ENCODE assay signal across 24 cellular contexts in genomic region chr13:66563076-66563475, GRCh38.
"Had no signal": no experiment of that assay in that cellular context is flagged by ENCODE, and none has a peak within 500 bp of the region (broad histone marks: within the 10 kb centered on the region; RNA-seq: fewer than 3 reads in every experiment).

No MANE protein-coding gene starts in this region.

- DNase-seq: activated T-cell treated with anti-CD3 and anti-CD28 coated beads, Interleukin-2, amount 50 U/mL, for 24 hours; aorta; head of caudate nucleus; hypothalamus; left ventricle myocardium superior; mammary epithelial cell; midbrain; ovary; psoas muscle; stimulated activated CD4-positive, alpha-beta T cell treated with anti-CD3 and anti-CD28 coated beads, Interleukin-4, amount 100 ng/mL, for 24 hours; stimulated activated naive CD4-positive, alpha-beta T cell treated with Interleukin-2 at 50 U/mL for 16 hours had no signal

- H3K27me3 Mint-ChIP-seq: activated T-cell treated with anti-CD3 and anti-CD28 coated beads, Interleukin-2, amount 50 U/mL, for 24 hours; activated T-helper 17 cell treated with anti-CD3 and anti-CD28 coated beads, Interleukin-2, amount 50 U/mL, for 72 hours; central memory CD8-positive, alpha-beta T cell; natural killer cell treated with Interleukin-12 subunit alpha and Interleukin-12 subunit beta and Interleukin-15 and Interleukin-18, amount 100 ng/mL, for 72 hours; type B pancreatic cell had no signal

- H3K36me3 ChIP-seq: breast epithelium, gastroesophageal sphincter, ovary, right atrium auricular region, thoracic aorta had no signal

- H3K27me3 ChIP-seq: breast epithelium, gastroesophageal sphincter, ovary, right atrium auricular region had no signal

- ATAC-seq: activated naive CD4-positive, alpha-beta T cell treated with anti-CD3 and anti-CD28 coated beads, Interleukin-2, amount 50 U/mL, for 72 hours; activated T-helper 17 cell treated with anti-CD3 and anti-CD28 coated beads, Interleukin-2, amount 50 U/mL, for 72 hours; gastroesophageal sphincter; left ventricle myocardium superior; natural killer cell treated with Interleukin-12 subunit alpha and Interleukin-12 subunit beta and Interleukin-15 and Interleukin-18, amount 100 ng/mL, for 72 hours; psoas muscle; WTC11 had no signal

- H3K4me1 Mint-ChIP-seq: activated T-helper 17 cell treated with anti-CD3 and anti-CD28 coated beads, Interleukin-2, amount 50 U/mL, for 72 hours; central memory CD8-positive, alpha-beta T cell had no signal

- H3K4me1 ChIP-seq: breast epithelium, gastroesophageal sphincter, psoas muscle, right atrium auricular region had no signal

- H3K27ac ChIP-seq: breast epithelium, coronary artery, epithelial cell of prostate, gastroesophageal sphincter, ovary, psoas muscle, right atrium auricular region, thoracic aorta had no signal

- H3K9me3 Mint-ChIP-seq: T-helper 2 cell treated with Interferon-gamma antibody and Interleukin-4, amounts not matched to agents 5 μg/mL and 100 μg/mL, for 36 hours; type B pancreatic cell had no signal

- H3K27ac Mint-ChIP-seq: activated naive CD4-positive, alpha-beta T cell treated with anti-CD3 and anti-CD28 coated beads, Interleukin-2, amount 50 U/mL, for 72 hours; activated T-cell treated with anti-CD3 and anti-CD28 coated beads, Interleukin-2, amount 50 U/mL, for 24 hours; activated T-helper 17 cell treated with anti-CD3 and anti-CD28 coated beads, Interleukin-2, amount 50 U/mL, for 72 hours; natural killer cell treated with Interleukin-12 subunit alpha and Interleukin-12 subunit beta and Interleukin-15 and Interleukin-18, amount 100 ng/mL, for 72 hours; T-helper 2 cell treated with Interferon-gamma antibody and Interleukin-4, amounts not matched to agents 5 μg/mL and 100 μg/mL, for 36 hours; type B pancreatic cell; WTC11 had no signal

- H3K36me3 Mint-ChIP-seq: activated naive CD4-positive, alpha-beta T cell treated with anti-CD3 and anti-CD28 coated beads, Interleukin-2, amount 50 U/mL, for 72 hours; natural killer cell treated with Interleukin-12 subunit alpha and Interleukin-12 subunit beta and Interleukin-15 and Interleukin-18, amount 100 ng/mL, for 72 hours; type B pancreatic cell had no signal

- H3K4me3 Mint-ChIP-seq: activated T-cell treated with anti-CD3 and anti-CD28 coated beads, Interleukin-2, amount 50 U/mL, for 24 hours; activated T-helper 17 cell treated with anti-CD3 and anti-CD28 coated beads, Interleukin-2, amount 50 U/mL, for 72 hours; central memory CD8-positive, alpha-beta T cell; natural killer cell treated with Interleukin-12 subunit alpha and Interleukin-12 subunit beta and Interleukin-15 and Interleukin-18, amount 100 ng/mL, for 72 hours; T-helper 2 cell treated with Interferon-gamma antibody and Interleukin-4, amounts not matched to agents 5 μg/mL and 100 μg/mL, for 36 hours; type B pancreatic cell; WTC11 had no signal

- H3K4me3 ChIP-seq: breast epithelium, coronary artery, gastroesophageal sphincter, ovary, psoas muscle, right atrium auricular region, thoracic aorta had no signal

- H3K9me3 ChIP-seq: breast epithelium, gastroesophageal sphincter, ovary, psoas muscle, right atrium auricular region, thoracic aorta had no signal
